In the genomic region with DNA sequence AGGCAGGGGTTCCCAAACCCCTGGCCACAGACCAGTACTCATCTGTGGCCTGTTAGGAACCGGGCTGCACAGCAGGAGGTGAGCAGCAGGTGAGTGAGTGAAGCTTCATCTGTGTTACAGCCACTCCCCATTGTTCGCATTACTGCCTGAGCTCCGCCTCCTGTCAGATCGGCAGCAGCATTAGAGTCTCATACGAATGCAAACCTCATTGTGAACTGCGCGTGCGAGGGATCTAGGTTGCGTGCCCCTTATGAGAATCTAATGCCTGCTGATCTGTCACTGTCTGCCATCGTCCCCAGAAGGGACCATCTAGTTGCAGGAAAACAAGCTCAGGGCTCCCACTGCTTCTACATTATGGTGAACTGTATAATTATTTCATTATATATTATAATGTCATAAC, we compare ENCODE assay signal across 15 cellular contexts. TPM values are rescaled to one million over a fixed set of nuclear protein-coding genes. Genes with fewer than 3 reads are reported as not detected.
"Had no signal": no experiment of that assay in that cellular context is flagged by ENCODE, and none has a peak within 500 bp of the region (broad histone marks: within the 10 kb centered on the region; RNA-seq: fewer than 3 reads in every experiment).

No MANE protein-coding gene starts in this region.

- H3K36me3 ChIP-seq: gastroesophageal sphincter, left ventricle myocardium inferior, suprapubic skin had no signal

- H3K27me3 Mint-ChIP-seq: activated B cell treated with CpG ODN at 0.5 μM for 24 hours, memory B cell had no signal

- H3K9me3 ChIP-seq: gastroesophageal sphincter, left ventricle myocardium inferior, suprapubic skin had no signal

- H3K27me3 ChIP-seq: gastroesophageal sphincter, suprapubic skin had no signal

- H3K4me3 ChIP-seq: gastroesophageal sphincter, left ventricle myocardium inferior, suprapubic skin had no signal

- H3K36me3 Mint-ChIP-seq: memory B cell had no signal

- H3K4me1 ChIP-seq: gastroesophageal sphincter, left ventricle myocardium inferior, suprapubic skin had no signal

- H3K27ac ChIP-seq: epithelial cell of prostate, gastroesophageal sphincter, left ventricle myocardium inferior, suprapubic skin had no signal

- DNase-seq: activated B cell treated with CpG ODN at 0.5 μM for 24 hours; activated CD4-positive, alpha-beta T cell treated with anti-CD3 and anti-CD28 coated beads, Interleukin-2, amount 50 U/mL, for 1 hour; activated naive CD4-positive, alpha-beta T cell treated with anti-CD3 and anti-CD28 coated beads, Interleukin-2, amount 50 U/mL, for 16 hours; caudate nucleus; effector memory CD4-positive, alpha-beta T cell; left ventricle myocardium inferior; stimulated activated CD4-positive, alpha-beta T cell treated with anti-CD3 and anti-CD28 coated beads, Interleukin-12 subunit alpha, Interleukin-12 subunit beta, amount 100 ng/mL, for 4 hours; stimulated activated naive CD4-positive, alpha-beta T cell treated with Interleukin-2 at 50 U/mL for 16 hours had no signal

- ATAC-seq: gastroesophageal sphincter had no signal

- H3K4me3 Mint-ChIP-seq: activated B cell treated with CpG ODN at 0.5 μM for 24 hours, memory B cell, nephron had no signal

- H3K9me3 Mint-ChIP-seq: activated B cell treated with CpG ODN at 0.5 μM for 24 hours; activated T-helper 2 cell treated with anti-CD3 and anti-CD28 coated beads, Interferon-gamma antibody, Interleukin-2, Interleukin-4, amounts not matched to agents 10 μg/mL and 5 μg/mL and 100 μg/mL, durations not matched to agents 14 hours and 24 hours and 36 hours; nephron had no signal

- H3K27ac Mint-ChIP-seq: activated B cell treated with CpG ODN at 0.5 μM for 24 hours; activated T-helper 2 cell treated with anti-CD3 and anti-CD28 coated beads, Interferon-gamma antibody, Interleukin-2, Interleukin-4, amounts not matched to agents 10 μg/mL and 5 μg/mL and 100 μg/mL, durations not matched to agents 14 hours and 24 hours and 36 hours; memory B cell; nephron had no signal

RNA-seq across cellular contexts. Expression of a gene that starts 39.0 kb away (rescaled TPM):
- polyA plus RNA-seq: keratinocyte had no signal

RNA-seq across cellular contexts. Expression of a gene that starts 43.9 kb away (rescaled TPM):
- polyA plus RNA-seq: keratinocyte had no signal

RNA-seq across cellular contexts. Expression of a gene that starts 46.7 kb away (rescaled TPM):
- polyA plus RNA-seq: keratinocyte had no signal

RNA-seq across cellular contexts. Expression of a gene that starts 51.0 kb away (rescaled TPM):
- polyA plus RNA-seq: keratinocyte had no signal
